ENCODE assay signal across 8 cellular contexts in genomic region chr1:197614916-197615692, GRCh38.
DNase-seq lines count a peak whose midpoint lies in the region; ATAC-seq and TF ChIP-seq lines count a peak whose summit lies in the region.

No MANE protein-coding gene starts in this region.

- peak; percentile 21 for DNase-seq in stimulated activated CD4-positive, alpha-beta T cell treated with anti-CD3 and anti-CD28 coated beads, Interleukin-15, amount 100 ng/mL, for 24 hours
- DNase-seq in stimulated activated CD4-positive, alpha-beta T cell treated with anti-CD3 and anti-CD28 coated beads, Interleukin-2, amount 100 ng/mL, for 48 hours = no peak
- DNase-seq in HCEC 1CT (peak; percentile 56), NCI-H1105 (lab: John Stamatoyannopoulos, UW) (peak; percentile 31), foreskin keratinocyte (peak; percentile 11 to 39), progenitor cell of endocrine pancreas (ENCODE audit: low spot score, unreplicated experiment) (no peak)

- no peak overlapping the region for H3K4me3 ChIP-seq in WI38 (ENCODE audit: low read depth, low read length)

- no peak overlapping the region for H3K27ac Mint-ChIP-seq in progenitor cell of endocrine pancreas

- H3K4me1 ChIP-seq in foreskin keratinocyte = no peaks in the 10 kb centered on the region

- H3K4me3 Mint-ChIP-seq in progenitor cell of endocrine pancreas (ENCODE audit: low read depth) = no peak overlapping the region

- peaks cover 12% of the 10 kb centered on the region for H3K4me1 Mint-ChIP-seq in progenitor cell of endocrine pancreas (ENCODE audit: low read depth)

- H3K36me3 Mint-ChIP-seq in progenitor cell of endocrine pancreas (ENCODE audit: insufficient read depth) = peaks cover 1% of the 10 kb centered on the region

- no peaks in the 10 kb centered on the region for H3K27me3 ChIP-seq in foreskin keratinocyte

- H3K9me3 Mint-ChIP-seq in progenitor cell of endocrine pancreas (ENCODE audit: low read depth) = no peaks in the 10 kb centered on the region

- no peak overlapping the region for H3K27ac ChIP-seq in foreskin keratinocyte

- ATAC-seq in foreskin keratinocyte (peak; percentile 81), HG02571 (IDR thresholded peaks at IDR 0.05; ENCODE audit: unreplicated experiment) (no peak)

- peak; percentile 48 for TF ChIP-seq CTCF in WI38 (IDR thresholded peaks at IDR 0.05; ENCODE audit: low read depth, low read length)
- TF ChIP-seq CTCF in foreskin keratinocyte (conservative IDR thresholded peaks at IDR 0.05) = peak; percentile 77
- peak; percentile 80 for TF ChIP-seq CTCF in progenitor cell of endocrine pancreas (IDR thresholded peaks at IDR 0.05; ENCODE audit: unreplicated experiment)

- no peaks in the 10 kb centered on the region for H3K27me3 Mint-ChIP-seq in progenitor cell of endocrine pancreas

Comparison
In these comparisons a context has a peak if more than half of its experiments do, and no peak if none do; other contexts are left out.
1. DNase-seq: peak in stimulated activated CD4-positive, alpha-beta T cell treated with anti-CD3 and anti-CD28 coated beads, Interleukin-15, amount 100 ng/mL, for 24 hours (single experiment), HCEC 1CT (single experiment), NCI-H1105 (single experiment) and foreskin keratinocyte (2 of 2); none in stimulated activated CD4-positive, alpha-beta T cell treated with anti-CD3 and anti-CD28 coated beads, Interleukin-2, amount 100 ng/mL, for 48 hours (0 of 2) and progenitor cell of endocrine pancreas (single experiment).
2. Peak in every context shown above with its lines, with median percentiles within 50 percentile points of each other: CTCF ChIP-seq.